In genomic region chr9:734831-735511, GRCh38 we compare ENCODE assay signal across 1 cellular context.
TF ChIP-seq lines count a peak whose summit lies in the region.

No MANE protein-coding gene starts in this region.

TF ChIP-seq in HepG2, 621 proteins besides CTCF, POLR2A, EP300 and RAD21 (continued from another document):
- TF ChIP-seq, protein P1, sequence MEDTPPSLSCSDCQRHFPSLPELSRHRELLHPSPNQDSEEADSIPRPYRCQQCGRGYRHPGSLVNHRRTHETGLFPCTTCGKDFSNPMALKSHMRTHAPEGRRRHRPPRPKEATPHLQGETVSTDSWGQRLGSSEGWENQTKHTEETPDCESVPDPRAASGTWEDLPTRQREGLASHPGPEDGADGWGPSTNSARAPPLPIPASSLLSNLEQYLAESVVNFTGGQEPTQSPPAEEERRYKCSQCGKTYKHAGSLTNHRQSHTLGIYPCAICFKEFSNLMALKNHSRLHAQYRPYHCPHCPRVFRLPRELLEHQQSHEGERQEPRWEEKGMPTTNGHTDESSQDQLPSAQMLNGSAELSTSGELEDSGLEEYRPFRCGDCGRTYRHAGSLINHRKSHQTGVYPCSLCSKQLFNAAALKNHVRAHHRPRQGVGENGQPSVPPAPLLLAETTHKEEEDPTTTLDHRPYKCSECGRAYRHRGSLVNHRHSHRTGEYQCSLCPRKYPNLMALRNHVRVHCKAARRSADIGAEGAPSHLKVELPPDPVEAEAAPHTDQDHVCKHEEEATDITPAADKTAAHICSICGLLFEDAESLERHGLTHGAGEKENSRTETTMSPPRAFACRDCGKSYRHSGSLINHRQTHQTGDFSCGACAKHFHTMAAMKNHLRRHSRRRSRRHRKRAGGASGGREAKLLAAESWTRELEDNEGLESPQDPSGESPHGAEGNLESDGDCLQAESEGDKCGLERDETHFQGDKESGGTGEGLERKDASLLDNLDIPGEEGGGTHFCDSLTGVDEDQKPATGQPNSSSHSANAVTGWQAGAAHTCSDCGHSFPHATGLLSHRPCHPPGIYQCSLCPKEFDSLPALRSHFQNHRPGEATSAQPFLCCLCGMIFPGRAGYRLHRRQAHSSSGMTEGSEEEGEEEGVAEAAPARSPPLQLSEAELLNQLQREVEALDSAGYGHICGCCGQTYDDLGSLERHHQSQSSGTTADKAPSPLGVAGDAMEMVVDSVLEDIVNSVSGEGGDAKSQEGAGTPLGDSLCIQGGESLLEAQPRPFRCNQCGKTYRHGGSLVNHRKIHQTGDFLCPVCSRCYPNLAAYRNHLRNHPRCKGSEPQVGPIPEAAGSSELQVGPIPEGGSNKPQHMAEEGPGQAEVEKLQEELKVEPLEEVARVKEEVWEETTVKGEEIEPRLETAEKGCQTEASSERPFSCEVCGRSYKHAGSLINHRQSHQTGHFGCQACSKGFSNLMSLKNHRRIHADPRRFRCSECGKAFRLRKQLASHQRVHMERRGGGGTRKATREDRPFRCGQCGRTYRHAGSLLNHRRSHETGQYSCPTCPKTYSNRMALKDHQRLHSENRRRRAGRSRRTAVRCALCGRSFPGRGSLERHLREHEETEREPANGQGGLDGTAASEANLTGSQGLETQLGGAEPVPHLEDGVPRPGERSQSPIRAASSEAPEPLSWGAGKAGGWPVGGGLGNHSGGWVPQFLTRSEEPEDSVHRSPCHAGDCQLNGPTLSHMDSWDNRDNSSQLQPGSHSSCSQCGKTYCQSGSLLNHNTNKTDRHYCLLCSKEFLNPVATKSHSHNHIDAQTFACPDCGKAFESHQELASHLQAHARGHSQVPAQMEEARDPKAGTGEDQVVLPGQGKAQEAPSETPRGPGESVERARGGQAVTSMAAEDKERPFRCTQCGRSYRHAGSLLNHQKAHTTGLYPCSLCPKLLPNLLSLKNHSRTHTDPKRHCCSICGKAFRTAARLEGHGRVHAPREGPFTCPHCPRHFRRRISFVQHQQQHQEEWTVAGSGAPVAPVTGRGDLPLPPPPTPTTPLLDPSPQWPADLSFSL (CRISPR knock-in tag; IDR thresholded peaks at IDR 0.05), result no peak
